ENCODE assay signal across 2 cellular contexts in genomic region chr3:122011396-122011795, GRCh38.
TF ChIP-seq lines count a peak whose summit lies in the region.

No MANE protein-coding gene starts in this region.

TF ChIP-seq in GM23338, 12 proteins besides CTCF, POLR2A, EP300 and RAD21:
- TF ChIP-seq ZNF462 (CRISPR knock-in tag; IDR thresholded peaks at IDR 0.05) = no peak
- no peak for TF ChIP-seq REST (IDR thresholded peaks at IDR 0.05; ENCODE audit: unreplicated experiment)
- no peak for TF ChIP-seq CREB1 (CRISPR knock-in tag; IDR thresholded peaks at IDR 0.05; ENCODE audit: low read depth)
- TF ChIP-seq JUNB (IDR thresholded peaks at IDR 0.05; ENCODE audit: unreplicated experiment) = no peak
- TF ChIP-seq NANOG (IDR thresholded peaks at IDR 0.05; ENCODE audit: borderline replicate concordance) = no peak
- TF ChIP-seq EZH2 (IDR thresholded peaks at IDR 0.05; ENCODE audit: low read depth, unreplicated experiment) = no peak
- no peak for TF ChIP-seq ZNF331 (CRISPR knock-in tag; IDR thresholded peaks at IDR 0.05; ENCODE audit: low read depth)
- no peak for TF ChIP-seq EZH2phosphoT487 (IDR thresholded peaks at IDR 0.05; ENCODE audit: unreplicated experiment)
- no peak for TF ChIP-seq STAT1 (IDR thresholded peaks at IDR 0.05; ENCODE audit: unreplicated experiment)
- TF ChIP-seq ETS1 (IDR thresholded peaks at IDR 0.05) = no peak
- TF ChIP-seq ZNF114 (CRISPR knock-in tag; IDR thresholded peaks at IDR 0.05) = no peak
- TF ChIP-seq POLR2AphosphoS5 (IDR thresholded peaks at IDR 0.05; ENCODE audit: low read depth) = no peak

TF ChIP-seq in GM12878, 131 proteins besides CTCF, POLR2A, EP300 and RAD21:
- TF ChIP-seq MTA3 (IDR thresholded peaks at IDR 0.05; ENCODE audit: borderline replicate concordance, low read length) (peak; percentile 8; the same call in 1 of the 2 replicates), NFXL1 (IDR thresholded peaks at IDR 0.05; ENCODE audit: borderline replicate concordance) (no peak)
TF ChIP-seq in GM12878: peak in this region for 1.
